Comparison of ENCODE assay signal across 8 cellular contexts in the genomic region with DNA sequence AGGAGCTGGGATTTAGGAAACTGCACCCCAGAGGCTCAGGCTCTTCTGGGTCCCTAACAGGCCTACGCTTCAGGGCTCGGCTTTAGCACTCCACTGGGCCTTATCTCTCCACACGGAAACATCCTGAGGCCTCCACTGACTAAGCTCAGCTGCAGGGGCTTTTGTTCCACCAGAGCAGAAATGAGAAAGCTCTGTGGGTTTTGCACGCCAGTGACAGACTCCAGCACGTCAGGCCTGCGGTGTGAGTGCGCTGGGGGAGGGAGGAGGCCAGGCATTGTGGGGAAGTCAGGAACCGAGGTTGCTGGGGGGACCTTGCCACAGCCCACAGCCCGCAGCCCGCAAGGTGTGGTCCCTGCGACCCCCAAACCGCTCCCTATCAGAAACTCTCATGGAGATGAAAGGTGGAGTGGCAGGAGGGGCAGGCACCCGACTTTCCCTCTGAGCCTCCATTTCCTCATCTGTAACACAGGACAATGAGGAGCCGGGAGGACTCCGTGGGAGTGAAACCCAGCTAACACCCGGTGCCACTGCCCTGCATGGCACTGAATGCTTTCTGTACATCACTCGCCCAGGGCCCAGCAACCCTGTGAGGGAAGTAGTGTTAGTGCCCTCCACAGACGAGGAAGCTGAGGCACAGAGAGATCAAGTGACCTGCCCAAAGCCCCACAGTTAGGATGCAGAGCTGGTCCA.
DNase-seq lines count a peak whose midpoint lies in the region; ATAC-seq and TF ChIP-seq lines count a peak whose summit lies in the region.

No MANE protein-coding gene starts in this region.

- peaks cover 7% of the 10 kb centered on the region for H3K27me3 Mint-ChIP-seq in type B pancreatic cell

- H3K4me1 Mint-ChIP-seq in type B pancreatic cell (ENCODE audit: unreplicated experiment) = no peaks in the 10 kb centered on the region

- TF ChIP-seq CTCF in type B pancreatic cell (conservative IDR thresholded peaks at IDR 0.05) = no peak

- no peaks in the 10 kb centered on the region for H3K36me3 Mint-ChIP-seq in activated naive CD4-positive, alpha-beta T cell treated with anti-CD3 and anti-CD28 coated beads, Interleukin-2, amount 50 U/mL, for 72 hours
- no peaks in the 10 kb centered on the region for H3K36me3 Mint-ChIP-seq in type B pancreatic cell

- H3K27ac Mint-ChIP-seq in activated naive CD4-positive, alpha-beta T cell treated with anti-CD3 and anti-CD28 coated beads, Interleukin-2, amount 50 U/mL, for 72 hours = peak overlapping the region; percentile 51 to 66
- H3K27ac Mint-ChIP-seq in type B pancreatic cell = no peak overlapping the region

- H3K4me3 Mint-ChIP-seq in type B pancreatic cell = no peak overlapping the region

- peak; percentile 73 to 83 for ATAC-seq in activated naive CD4-positive, alpha-beta T cell treated with anti-CD3 and anti-CD28 coated beads, Interleukin-2, amount 50 U/mL, for 72 hours
- ATAC-seq in HG03342 (IDR thresholded peaks at IDR 0.05; ENCODE audit: unreplicated experiment) = peak; percentile 53

- DNase-seq in activated naive CD4-positive, alpha-beta T cell treated with anti-CD3 and anti-CD28 coated beads, Interleukin-2, amount 50 U/mL, for 72 hours (ENCODE audit: low spot score in 2 of 2) = peak; percentile 62 to 72
- no peak for DNase-seq in activated naive CD4-positive, alpha-beta T cell (lab: John Stamatoyannopoulos, UW)
- peak; percentile 72 for DNase-seq in amniotic epithelial cell (ENCODE audit: low read depth)
- DNase-seq in type B pancreatic cell (ENCODE audit: extremely low spot score, unreplicated experiment) = peak; percentile 51
- no peak for DNase-seq in NCI-H748 treated with DMSO at 0.1 percent for 48 hours (lab: John Stamatoyannopoulos, UW)
- no peak for DNase-seq in NOMO-1 treated with dmso at 0.1 percent for 144 hours (lab: John Stamatoyannopoulos, UW; ENCODE audit: unreplicated experiment)
- DNase-seq in NCI-H146 (lab: John Stamatoyannopoulos, UW) = no peak

- H3K9me3 Mint-ChIP-seq in activated naive CD4-positive, alpha-beta T cell treated with anti-CD3 and anti-CD28 coated beads, Interleukin-2, amount 50 U/mL, for 72 hours = no peaks in the 10 kb centered on the region
- no peaks in the 10 kb centered on the region for H3K9me3 Mint-ChIP-seq in type B pancreatic cell

Comparison
In these comparisons a context has a peak if more than half of its experiments do, and no peak if none do; other contexts are left out.
1. DNase-seq: peak in activated naive CD4-positive, alpha-beta T cell treated with anti-CD3 and anti-CD28 coated beads, Interleukin-2, amount 50 U/mL, for 72 hours (2 of 2), amniotic epithelial cell (single experiment) and type B pancreatic cell (single experiment); none in activated naive CD4-positive, alpha-beta T cell (0 of 4), NCI-H748 treated with DMSO at 0.1 percent for 48 hours (single experiment), NOMO-1 treated with dmso at 0.1 percent for 144 hours (single experiment) and NCI-H146 (single experiment).